Comparison of ENCODE assay signal across 8 cellular contexts in genomic region chr2:137963535-137964065, GRCh38.
DNase-seq lines count a peak whose midpoint lies in the region; ATAC-seq and TF ChIP-seq lines count a peak whose summit lies in the region.

No MANE protein-coding gene starts in this region.

- no peak for DNase-seq in brain microvascular endothelial cell
- no peak for DNase-seq in skeletal muscle cell (ENCODE audit: low read depth)
- no peak for DNase-seq in GM19238 (ENCODE audit: insufficient read length, low spot score)
- no peak for DNase-seq in activated T-cell treated with anti-CD3 and anti-CD28 coated beads for 4 hours
- DNase-seq in stimulated activated naive CD4-positive, alpha-beta T cell (lab: John Stamatoyannopoulos, UW), result no peak
- no peak for DNase-seq in AML-193 (lab: John Stamatoyannopoulos, UW)

- peaks cover 2% of the 10 kb centered on the region for H3K36me3 ChIP-seq in brain microvascular endothelial cell (replicated peaks)

- ATAC-seq in GM18907 (IDR thresholded peaks at IDR 0.05; ENCODE audit: unreplicated experiment), result peak; percentile 16

- H3K27ac ChIP-seq in brain microvascular endothelial cell (peak overlapping the region; percentile 70), layer of hippocampus (ENCODE audit: low read depth, low read length) (peak overlapping the region; percentile 75)

- in situ Hi-C loops in brain microvascular endothelial cell (cut with HindIII; ENCODE audit: low pct_ligation_motif_present, low sequenced_read_pairs), result no loop called here

- no peaks in the 10 kb centered on the region for H3K27me3 ChIP-seq in brain microvascular endothelial cell (replicated peaks)
- H3K27me3 ChIP-seq in layer of hippocampus (ENCODE audit: control insufficient read depth, insufficient read depth, low read length), result no peaks in the 10 kb centered on the region

- TF ChIP-seq CTCF in brain microvascular endothelial cell (IDR thresholded peaks at IDR 0.05; ENCODE audit: low read depth, low read length, missing control alignments), result no peak

- H3K4me3 ChIP-seq in brain microvascular endothelial cell (ENCODE audit: low read depth, low read length), result no peak overlapping the region
- H3K4me3 ChIP-seq in skeletal muscle cell (ENCODE audit: low read depth, low read length), result peak overlapping the region; percentile 41
